In genomic region chr5:102866315-102866693, GRCh38 we compare ENCODE assay signal across 8 cellular contexts.
DNase-seq lines count a peak whose midpoint lies in the region; ATAC-seq and TF ChIP-seq lines count a peak whose summit lies in the region.

No MANE protein-coding gene starts in this region.

- H3K27ac Mint-ChIP-seq in IgD-negative memory B cell (peak overlapping the region in 1 of 3 donors; percentile 68), mesothelial cell of epicardium (peak overlapping the region; percentile 44)

- peak; percentile 12 for ATAC-seq in GM18511 (IDR thresholded peaks at IDR 0.05; ENCODE audit: unreplicated experiment)
- no peak for ATAC-seq in GM21737 (IDR thresholded peaks at IDR 0.05; ENCODE audit: unreplicated experiment)

- DNase-seq in choroid plexus epithelial cell (ENCODE audit: low read depth) (peak; percentile 36), mesothelial cell of epicardium (ENCODE audit: low spot score in 2 of 2, unreplicated experiment in 2 of 2) (no peak), NCI-H748 (lab: John Stamatoyannopoulos, UW; ENCODE audit: unreplicated experiment) (no peak), NCI-H345 treated with DMSO at 0.1 percent for 48 hours (lab: John Stamatoyannopoulos, UW; ENCODE audit: unreplicated experiment) (no peak)
- DNase-seq in activated naive CD4-positive, alpha-beta T cell treated with Interleukin-2 at 50 U/mL for 16 hours, result no peak

- peak overlapping the region; percentile 74 for H3K4me3 ChIP-seq in choroid plexus epithelial cell (ENCODE audit: low read depth, low read length)

- H3K36me3 Mint-ChIP-seq in IgD-negative memory B cell (peaks cover 2% of the 10 kb centered on the region), mesothelial cell of epicardium (peaks cover 10% of the 10 kb centered on the region)

- TF ChIP-seq CTCF in choroid plexus epithelial cell (conservative IDR thresholded peaks at IDR 0.05; ENCODE audit: low read depth, low read length) (no peak), mesothelial cell of epicardium (IDR thresholded peaks at IDR 0.05; ENCODE audit: unreplicated experiment) (no peak)

- H3K27me3 Mint-ChIP-seq in IgD-negative memory B cell (peaks cover 12% of the 10 kb centered on the region), mesothelial cell of epicardium (ENCODE audit: low read depth) (no peaks in the 10 kb centered on the region)

- H3K4me1 Mint-ChIP-seq in IgD-negative memory B cell (peaks cover 4 to 7% (median 4%) of the 10 kb centered on the region in 3 donors), mesothelial cell of epicardium (peaks cover 13% of the 10 kb centered on the region)

- H3K4me3 Mint-ChIP-seq in IgD-negative memory B cell (peak overlapping the region; percentile 65 to 89 (median 79)), mesothelial cell of epicardium (peak overlapping the region; percentile 73)

- H3K9me3 Mint-ChIP-seq in IgD-negative memory B cell (peaks cover 0 to 3% (median 0%) of the 10 kb centered on the region in 3 donors), mesothelial cell of epicardium (no peaks in the 10 kb centered on the region)
